Comparison of ENCODE assay signal across 17 cellular contexts in genomic region chr5:151186538-151186937, GRCh38.
"Had no signal": no experiment of that assay in that cellular context is flagged by ENCODE, and none has a peak within 500 bp of the region (broad histone marks: within the 10 kb centered on the region; RNA-seq: fewer than 3 reads in every experiment).

No MANE protein-coding gene starts in this region.

- H3K27me3 ChIP-seq: brain microvascular endothelial cell, gastrocnemius medialis, heart right ventricle, left lung had no signal

- H3K4me3 ChIP-seq: gastrocnemius medialis, heart right ventricle, left lung, psoas muscle had no signal

- H3K9me3 ChIP-seq: gastrocnemius medialis, left lung, psoas muscle had no signal

- H3K36me3 Mint-ChIP-seq: type B pancreatic cell had no signal

- H3K27ac ChIP-seq: brain microvascular endothelial cell, gastrocnemius medialis, heart right ventricle, left lung, psoas muscle had no signal

- H3K4me1 ChIP-seq: psoas muscle had no signal

- H3K9me3 Mint-ChIP-seq: endodermal cell had no signal

- DNase-seq: activated CD4-positive, alpha-beta T cell treated with anti-CD3 and anti-CD28 coated beads, Interleukin-2, amount 50 U/mL, for 1 hour; activated effector memory CD4-positive, alpha-beta T cell treated with Interleukin-2 at 50 U/mL for 16 hours; brain microvascular endothelial cell; cerebellar nuclear complex; dermis blood vessel endothelial cell; endodermal cell; gastrocnemius medialis; heart right ventricle; left lung; mesendoderm; psoas muscle; stimulated activated naive CD8-positive, alpha-beta T cell treated with anti-CD3 and anti-CD28 coated beads, Interleukin-15, amount 100 ng/mL, for 72 hours had no signal

- H3K36me3 ChIP-seq: brain microvascular endothelial cell had no signal

- H3K4me3 Mint-ChIP-seq: activated naive CD4-positive, alpha-beta T cell treated with anti-CD3 and anti-CD28 coated beads, Interleukin-2, amount 50 U/mL, for 24 hours; endodermal cell; neural crest cell; stimulated activated naive CD8-positive, alpha-beta T cell treated with anti-CD3 and anti-CD28 coated beads, Interleukin-15, amount 100 ng/mL, for 72 hours; type B pancreatic cell had no signal

- H3K4me1 Mint-ChIP-seq: endodermal cell had no signal

- H3K27ac Mint-ChIP-seq: endodermal cell, type B pancreatic cell had no signal

- H3K27me3 Mint-ChIP-seq: activated naive CD4-positive, alpha-beta T cell treated with anti-CD3 and anti-CD28 coated beads, Interleukin-2, amount 50 U/mL, for 24 hours; stimulated activated naive CD8-positive, alpha-beta T cell treated with anti-CD3 and anti-CD28 coated beads, Interleukin-15, amount 100 ng/mL, for 72 hours; type B pancreatic cell had no signal

- ATAC-seq: activated CD4-positive, CD25-positive, alpha-beta regulatory T cell treated with anti-CD3 and anti-CD28 coated beads, Interleukin-2, amount 50 U/mL, for 24 hours; gastrocnemius medialis; left lung; psoas muscle; sciatic nerve; stimulated activated naive CD8-positive, alpha-beta T cell treated with anti-CD3 and anti-CD28 coated beads, Interleukin-15, amount 100 ng/mL, for 72 hours had no signal
